In the genomic region with DNA sequence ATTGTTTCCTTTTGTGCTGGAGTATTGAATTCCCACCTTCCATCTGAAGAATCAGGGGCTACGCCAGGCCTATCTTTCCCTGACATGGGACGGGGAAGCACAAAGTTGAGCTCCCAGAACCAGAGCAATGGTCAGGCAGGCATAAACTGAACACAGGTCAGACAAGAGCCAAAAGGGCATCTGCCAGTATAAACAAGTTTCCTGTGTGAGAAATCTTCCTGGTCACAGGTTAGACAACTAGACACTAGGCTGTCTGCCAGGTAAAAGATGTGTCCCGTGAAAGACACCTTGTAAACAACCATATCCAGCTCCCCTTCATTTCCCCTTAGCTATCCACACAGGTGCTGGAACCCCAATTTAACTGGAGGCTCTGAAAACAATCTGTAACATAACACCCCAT, we compare ENCODE assay signal across 1 cellular context.
TF ChIP-seq lines count a peak whose summit lies in the region.

No MANE protein-coding gene starts in this region.

TF ChIP-seq in HepG2, 621 proteins besides CTCF, POLR2A, EP300 and RAD21:
- TF ChIP-seq, protein P1, sequence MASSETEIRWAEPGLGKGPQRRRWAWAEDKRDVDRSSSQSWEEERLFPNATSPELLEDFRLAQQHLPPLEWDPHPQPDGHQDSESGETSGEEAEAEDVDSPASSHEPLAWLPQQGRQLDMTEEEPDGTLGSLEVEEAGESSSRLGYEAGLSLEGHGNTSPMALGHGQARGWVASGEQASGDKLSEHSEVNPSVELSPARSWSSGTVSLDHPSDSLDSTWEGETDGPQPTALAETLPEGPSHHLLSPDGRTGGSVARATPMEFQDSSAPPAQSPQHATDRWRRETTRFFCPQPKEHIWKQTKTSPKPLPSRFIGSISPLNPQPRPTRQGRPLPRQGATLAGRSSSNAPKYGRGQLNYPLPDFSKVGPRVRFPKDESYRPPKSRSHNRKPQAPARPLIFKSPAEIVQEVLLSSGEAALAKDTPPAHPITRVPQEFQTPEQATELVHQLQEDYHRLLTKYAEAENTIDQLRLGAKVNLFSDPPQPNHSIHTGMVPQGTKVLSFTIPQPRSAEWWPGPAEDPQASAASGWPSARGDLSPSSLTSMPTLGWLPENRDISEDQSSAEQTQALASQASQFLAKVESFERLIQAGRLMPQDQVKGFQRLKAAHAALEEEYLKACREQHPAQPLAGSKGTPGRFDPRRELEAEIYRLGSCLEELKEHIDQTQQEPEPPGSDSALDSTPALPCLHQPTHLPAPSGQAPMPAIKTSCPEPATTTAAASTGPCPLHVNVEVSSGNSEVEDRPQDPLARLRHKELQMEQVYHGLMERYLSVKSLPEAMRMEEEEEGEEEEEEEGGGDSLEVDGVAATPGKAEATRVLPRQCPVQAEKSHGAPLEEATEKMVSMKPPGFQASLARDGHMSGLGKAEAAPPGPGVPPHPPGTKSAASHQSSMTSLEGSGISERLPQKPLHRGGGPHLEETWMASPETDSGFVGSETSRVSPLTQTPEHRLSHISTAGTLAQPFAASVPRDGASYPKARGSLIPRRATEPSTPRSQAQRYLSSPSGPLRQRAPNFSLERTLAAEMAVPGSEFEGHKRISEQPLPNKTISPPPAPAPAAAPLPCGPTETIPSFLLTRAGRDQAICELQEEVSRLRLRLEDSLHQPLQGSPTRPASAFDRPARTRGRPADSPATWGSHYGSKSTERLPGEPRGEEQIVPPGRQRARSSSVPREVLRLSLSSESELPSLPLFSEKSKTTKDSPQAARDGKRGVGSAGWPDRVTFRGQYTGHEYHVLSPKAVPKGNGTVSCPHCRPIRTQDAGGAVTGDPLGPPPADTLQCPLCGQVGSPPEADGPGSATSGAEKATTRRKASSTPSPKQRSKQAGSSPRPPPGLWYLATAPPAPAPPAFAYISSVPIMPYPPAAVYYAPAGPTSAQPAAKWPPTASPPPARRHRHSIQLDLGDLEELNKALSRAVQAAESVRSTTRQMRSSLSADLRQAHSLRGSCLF (CRISPR knock-in tag; IDR thresholded peaks at IDR 0.05; ENCODE audit: borderline replicate concordance): no peak
- no peak for TF ChIP-seq ZFP37 (CRISPR knock-in tag; IDR thresholded peaks at IDR 0.05; ENCODE audit: borderline replicate concordance)
- TF ChIP-seq, protein P2, sequence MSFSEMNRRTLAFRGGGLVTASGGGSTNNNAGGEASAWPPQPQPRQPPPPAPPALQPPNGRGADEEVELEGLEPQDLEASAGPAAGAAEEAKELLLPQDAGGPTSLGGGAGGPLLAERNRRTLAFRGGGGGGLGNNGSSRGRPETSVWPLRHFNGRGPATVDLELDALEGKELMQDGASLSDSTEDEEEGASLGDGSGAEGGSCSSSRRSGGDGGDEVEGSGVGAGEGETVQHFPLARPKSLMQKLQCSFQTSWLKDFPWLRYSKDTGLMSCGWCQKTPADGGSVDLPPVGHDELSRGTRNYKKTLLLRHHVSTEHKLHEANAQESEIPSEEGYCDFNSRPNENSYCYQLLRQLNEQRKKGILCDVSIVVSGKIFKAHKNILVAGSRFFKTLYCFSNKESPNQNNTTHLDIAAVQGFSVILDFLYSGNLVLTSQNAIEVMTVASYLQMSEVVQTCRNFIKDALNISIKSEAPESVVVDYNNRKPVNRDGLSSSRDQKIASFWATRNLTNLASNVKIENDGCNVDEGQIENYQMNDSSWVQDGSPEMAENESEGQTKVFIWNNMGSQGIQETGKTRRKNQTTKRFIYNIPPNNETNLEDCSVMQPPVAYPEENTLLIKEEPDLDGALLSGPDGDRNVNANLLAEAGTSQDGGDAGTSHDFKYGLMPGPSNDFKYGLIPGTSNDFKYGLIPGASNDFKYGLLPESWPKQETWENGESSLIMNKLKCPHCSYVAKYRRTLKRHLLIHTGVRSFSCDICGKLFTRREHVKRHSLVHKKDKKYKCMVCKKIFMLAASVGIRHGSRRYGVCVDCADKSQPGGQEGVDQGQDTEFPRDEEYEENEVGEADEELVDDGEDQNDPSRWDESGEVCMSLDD (CRISPR knock-in tag; IDR thresholded peaks at IDR 0.05; ENCODE audit: borderline replicate concordance): no peak
- TF ChIP-seq AGO2 (optimal IDR thresholded peaks at IDR 0.05; ENCODE audit: low read depth, low read length): no peak
- no peak for TF ChIP-seq ZSCAN30 (CRISPR knock-in tag; IDR thresholded peaks at IDR 0.05)
- TF ChIP-seq TBL1XR1 (IDR thresholded peaks at IDR 0.05; ENCODE audit: borderline replicate concordance, low read length, partially characterized antibody): no peak
- TF ChIP-seq HNRNPK (IDR thresholded peaks at IDR 0.05; ENCODE audit: low read depth, low read length, poor library complexity, severe bottlenecking): no peak
- no peak for TF ChIP-seq RFX3 (CRISPR knock-in tag; IDR thresholded peaks at IDR 0.05)
- no peak for TF ChIP-seq ZNF205 (CRISPR knock-in tag; IDR thresholded peaks at IDR 0.05)
- TF ChIP-seq KDM2A (CRISPR knock-in tag; IDR thresholded peaks at IDR 0.05; ENCODE audit: borderline replicate concordance, low read depth): no peak
- TF ChIP-seq ZNF281 (CRISPR knock-in tag; IDR thresholded peaks at IDR 0.05; ENCODE audit: borderline replicate concordance): no peak
- TF ChIP-seq, protein P3, sequence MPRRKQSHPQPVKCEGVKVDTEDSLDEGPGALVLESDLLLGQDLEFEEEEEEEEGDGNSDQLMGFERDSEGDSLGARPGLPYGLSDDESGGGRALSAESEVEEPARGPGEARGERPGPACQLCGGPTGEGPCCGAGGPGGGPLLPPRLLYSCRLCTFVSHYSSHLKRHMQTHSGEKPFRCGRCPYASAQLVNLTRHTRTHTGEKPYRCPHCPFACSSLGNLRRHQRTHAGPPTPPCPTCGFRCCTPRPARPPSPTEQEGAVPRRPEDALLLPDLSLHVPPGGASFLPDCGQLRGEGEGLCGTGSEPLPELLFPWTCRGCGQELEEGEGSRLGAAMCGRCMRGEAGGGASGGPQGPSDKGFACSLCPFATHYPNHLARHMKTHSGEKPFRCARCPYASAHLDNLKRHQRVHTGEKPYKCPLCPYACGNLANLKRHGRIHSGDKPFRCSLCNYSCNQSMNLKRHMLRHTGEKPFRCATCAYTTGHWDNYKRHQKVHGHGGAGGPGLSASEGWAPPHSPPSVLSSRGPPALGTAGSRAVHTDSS (CRISPR knock-in tag; conservative IDR thresholded peaks at IDR 0.05): no peak
- TF ChIP-seq, protein P4, sequence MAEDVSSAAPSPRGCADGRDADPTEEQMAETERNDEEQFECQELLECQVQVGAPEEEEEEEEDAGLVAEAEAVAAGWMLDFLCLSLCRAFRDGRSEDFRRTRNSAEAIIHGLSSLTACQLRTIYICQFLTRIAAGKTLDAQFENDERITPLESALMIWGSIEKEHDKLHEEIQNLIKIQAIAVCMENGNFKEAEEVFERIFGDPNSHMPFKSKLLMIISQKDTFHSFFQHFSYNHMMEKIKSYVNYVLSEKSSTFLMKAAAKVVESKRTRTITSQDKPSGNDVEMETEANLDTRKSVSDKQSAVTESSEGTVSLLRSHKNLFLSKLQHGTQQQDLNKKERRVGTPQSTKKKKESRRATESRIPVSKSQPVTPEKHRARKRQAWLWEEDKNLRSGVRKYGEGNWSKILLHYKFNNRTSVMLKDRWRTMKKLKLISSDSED (CRISPR knock-in tag; IDR thresholded peaks at IDR 0.05): no peak
- no peak for TF ChIP-seq SIN3B (IDR thresholded peaks at IDR 0.05; ENCODE audit: low read length)
- no peak for TF ChIP-seq ETV5 (CRISPR knock-in tag; IDR thresholded peaks at IDR 0.05; ENCODE audit: borderline replicate concordance)
- TF ChIP-seq GATA4 (IDR thresholded peaks at IDR 0.05; ENCODE audit: borderline replicate concordance, low read depth): no peak
